ENCODE assay signal across 2 cellular contexts in the genomic region with DNA sequence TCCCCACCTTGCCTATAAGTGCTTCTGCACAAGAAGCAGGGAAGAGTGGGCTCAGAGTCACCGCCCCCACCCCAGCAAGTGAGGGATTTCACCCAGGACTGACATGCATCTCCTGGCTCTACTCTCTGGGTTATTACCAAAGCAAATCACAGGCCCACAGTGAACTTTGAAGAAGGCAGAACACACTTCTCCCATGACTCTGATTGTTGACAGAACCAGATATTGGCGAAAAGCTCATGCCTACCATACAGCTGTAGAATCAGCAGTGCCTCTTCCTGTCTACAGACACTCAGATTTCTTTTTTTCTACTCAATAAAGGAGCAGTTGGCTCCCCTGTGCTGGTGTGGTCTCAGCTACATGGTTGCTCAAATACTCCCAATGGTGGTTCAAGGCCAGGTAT.
TF ChIP-seq lines count a peak whose summit lies in the region.

No MANE protein-coding gene starts in this region.

TF ChIP-seq in SK-N-SH, 30 proteins besides CTCF, POLR2A, EP300 and RAD21 (continued from another document):
- TF ChIP-seq, protein P1, sequence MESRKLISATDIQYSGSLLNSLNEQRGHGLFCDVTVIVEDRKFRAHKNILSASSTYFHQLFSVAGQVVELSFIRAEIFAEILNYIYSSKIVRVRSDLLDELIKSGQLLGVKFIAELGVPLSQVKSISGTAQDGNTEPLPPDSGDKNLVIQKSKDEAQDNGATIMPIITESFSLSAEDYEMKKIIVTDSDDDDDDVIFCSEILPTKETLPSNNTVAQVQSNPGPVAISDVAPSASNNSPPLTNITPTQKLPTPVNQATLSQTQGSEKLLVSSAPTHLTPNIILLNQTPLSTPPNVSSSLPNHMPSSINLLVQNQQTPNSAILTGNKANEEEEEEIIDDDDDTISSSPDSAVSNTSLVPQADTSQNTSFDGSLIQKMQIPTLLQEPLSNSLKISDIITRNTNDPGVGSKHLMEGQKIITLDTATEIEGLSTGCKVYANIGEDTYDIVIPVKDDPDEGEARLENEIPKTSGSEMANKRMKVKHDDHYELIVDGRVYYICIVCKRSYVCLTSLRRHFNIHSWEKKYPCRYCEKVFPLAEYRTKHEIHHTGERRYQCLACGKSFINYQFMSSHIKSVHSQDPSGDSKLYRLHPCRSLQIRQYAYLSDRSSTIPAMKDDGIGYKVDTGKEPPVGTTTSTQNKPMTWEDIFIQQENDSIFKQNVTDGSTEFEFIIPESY (IDR thresholded peaks at IDR 0.05; ENCODE audit: borderline replicate concordance, low read depth): no peak
- TF ChIP-seq JUND (IDR thresholded peaks at IDR 0.05): no peak
- no peak for TF ChIP-seq RCOR1 (IDR thresholded peaks at IDR 0.05; ENCODE audit: low read length)
- TF ChIP-seq FOXM1 (IDR thresholded peaks at IDR 0.05; ENCODE audit: low read depth): no peak
- TF ChIP-seq SMC3 (IDR thresholded peaks at IDR 0.05; ENCODE audit: low read depth, low read length): no peak
- no peak for TF ChIP-seq YY1 (IDR thresholded peaks at IDR 0.05; ENCODE audit: low read depth)
- TF ChIP-seq CHD2 (IDR thresholded peaks at IDR 0.05; ENCODE audit: low read length, partially characterized antibody): no peak
- no peak for TF ChIP-seq TAF1 (IDR thresholded peaks at IDR 0.05; ENCODE audit: borderline replicate concordance, low read depth, low read length)
- TF ChIP-seq, protein P2, sequence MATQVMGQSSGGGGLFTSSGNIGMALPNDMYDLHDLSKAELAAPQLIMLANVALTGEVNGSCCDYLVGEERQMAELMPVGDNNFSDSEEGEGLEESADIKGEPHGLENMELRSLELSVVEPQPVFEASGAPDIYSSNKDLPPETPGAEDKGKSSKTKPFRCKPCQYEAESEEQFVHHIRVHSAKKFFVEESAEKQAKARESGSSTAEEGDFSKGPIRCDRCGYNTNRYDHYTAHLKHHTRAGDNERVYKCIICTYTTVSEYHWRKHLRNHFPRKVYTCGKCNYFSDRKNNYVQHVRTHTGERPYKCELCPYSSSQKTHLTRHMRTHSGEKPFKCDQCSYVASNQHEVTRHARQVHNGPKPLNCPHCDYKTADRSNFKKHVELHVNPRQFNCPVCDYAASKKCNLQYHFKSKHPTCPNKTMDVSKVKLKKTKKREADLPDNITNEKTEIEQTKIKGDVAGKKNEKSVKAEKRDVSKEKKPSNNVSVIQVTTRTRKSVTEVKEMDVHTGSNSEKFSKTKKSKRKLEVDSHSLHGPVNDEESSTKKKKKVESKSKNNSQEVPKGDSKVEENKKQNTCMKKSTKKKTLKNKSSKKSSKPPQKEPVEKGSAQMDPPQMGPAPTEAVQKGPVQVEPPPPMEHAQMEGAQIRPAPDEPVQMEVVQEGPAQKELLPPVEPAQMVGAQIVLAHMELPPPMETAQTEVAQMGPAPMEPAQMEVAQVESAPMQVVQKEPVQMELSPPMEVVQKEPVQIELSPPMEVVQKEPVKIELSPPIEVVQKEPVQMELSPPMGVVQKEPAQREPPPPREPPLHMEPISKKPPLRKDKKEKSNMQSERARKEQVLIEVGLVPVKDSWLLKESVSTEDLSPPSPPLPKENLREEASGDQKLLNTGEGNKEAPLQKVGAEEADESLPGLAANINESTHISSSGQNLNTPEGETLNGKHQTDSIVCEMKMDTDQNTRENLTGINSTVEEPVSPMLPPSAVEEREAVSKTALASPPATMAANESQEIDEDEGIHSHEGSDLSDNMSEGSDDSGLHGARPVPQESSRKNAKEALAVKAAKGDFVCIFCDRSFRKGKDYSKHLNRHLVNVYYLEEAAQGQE (IDR thresholded peaks at IDR 0.05; ENCODE audit: low read depth, low read length): no peak
- no peak for TF ChIP-seq RXRA (IDR thresholded peaks at IDR 0.05; ENCODE audit: borderline replicate concordance, low read depth)
- no peak for TF ChIP-seq POLR2AphosphoS5 (IDR thresholded peaks at IDR 0.05; ENCODE audit: low read depth, low read length)
- TF ChIP-seq GATA2 (CRISPR knock-in tag; IDR thresholded peaks at IDR 0.05): no peak
- TF ChIP-seq MXI1 (IDR thresholded peaks at IDR 0.05; ENCODE audit: low read depth, low read length): no peak

TF ChIP-seq in SK-N-SH treated with all-trans-retinoic acid at 6 μM for 48 hours, 23 proteins besides CTCF, POLR2A, EP300 and RAD21:
- TF ChIP-seq, protein P3, sequence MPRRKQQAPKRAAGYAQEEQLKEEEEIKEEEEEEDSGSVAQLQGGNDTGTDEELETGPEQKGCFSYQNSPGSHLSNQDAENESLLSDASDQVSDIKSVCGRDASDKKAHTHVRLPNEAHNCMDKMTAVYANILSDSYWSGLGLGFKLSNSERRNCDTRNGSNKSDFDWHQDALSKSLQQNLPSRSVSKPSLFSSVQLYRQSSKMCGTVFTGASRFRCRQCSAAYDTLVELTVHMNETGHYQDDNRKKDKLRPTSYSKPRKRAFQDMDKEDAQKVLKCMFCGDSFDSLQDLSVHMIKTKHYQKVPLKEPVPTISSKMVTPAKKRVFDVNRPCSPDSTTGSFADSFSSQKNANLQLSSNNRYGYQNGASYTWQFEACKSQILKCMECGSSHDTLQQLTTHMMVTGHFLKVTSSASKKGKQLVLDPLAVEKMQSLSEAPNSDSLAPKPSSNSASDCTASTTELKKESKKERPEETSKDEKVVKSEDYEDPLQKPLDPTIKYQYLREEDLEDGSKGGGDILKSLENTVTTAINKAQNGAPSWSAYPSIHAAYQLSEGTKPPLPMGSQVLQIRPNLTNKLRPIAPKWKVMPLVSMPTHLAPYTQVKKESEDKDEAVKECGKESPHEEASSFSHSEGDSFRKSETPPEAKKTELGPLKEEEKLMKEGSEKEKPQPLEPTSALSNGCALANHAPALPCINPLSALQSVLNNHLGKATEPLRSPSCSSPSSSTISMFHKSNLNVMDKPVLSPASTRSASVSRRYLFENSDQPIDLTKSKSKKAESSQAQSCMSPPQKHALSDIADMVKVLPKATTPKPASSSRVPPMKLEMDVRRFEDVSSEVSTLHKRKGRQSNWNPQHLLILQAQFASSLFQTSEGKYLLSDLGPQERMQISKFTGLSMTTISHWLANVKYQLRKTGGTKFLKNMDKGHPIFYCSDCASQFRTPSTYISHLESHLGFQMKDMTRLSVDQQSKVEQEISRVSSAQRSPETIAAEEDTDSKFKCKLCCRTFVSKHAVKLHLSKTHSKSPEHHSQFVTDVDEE (CRISPR knock-in tag; IDR thresholded peaks at IDR 0.05): no peak
- TF ChIP-seq TOX (CRISPR knock-in tag; IDR thresholded peaks at IDR 0.05; ENCODE audit: borderline replicate concordance) (no peak), ESRRG (CRISPR knock-in tag; IDR thresholded peaks at IDR 0.05) (no peak), RARB (CRISPR knock-in tag; IDR thresholded peaks at IDR 0.05) (no peak), ISL1 (CRISPR knock-in tag; IDR thresholded peaks at IDR 0.05) (no peak), GLIS3 (CRISPR knock-in tag; IDR thresholded peaks at IDR 0.05) (no peak), ZFP3 (CRISPR knock-in tag; IDR thresholded peaks at IDR 0.05) (no peak), CSDC2 (CRISPR knock-in tag; IDR thresholded peaks at IDR 0.05) (no peak), OSR1 (CRISPR knock-in tag; IDR thresholded peaks at IDR 0.05) (no peak), ZNF565 (CRISPR knock-in tag; conservative IDR thresholded peaks at IDR 0.05; ENCODE audit: low read depth) (no peak), ARNTL (CRISPR knock-in tag; IDR thresholded peaks at IDR 0.05; ENCODE audit: borderline replicate concordance, low read depth) (no peak), BACH2 (CRISPR knock-in tag; IDR thresholded peaks at IDR 0.05; ENCODE audit: borderline replicate concordance) (no peak)
- TF ChIP-seq, protein P4, sequence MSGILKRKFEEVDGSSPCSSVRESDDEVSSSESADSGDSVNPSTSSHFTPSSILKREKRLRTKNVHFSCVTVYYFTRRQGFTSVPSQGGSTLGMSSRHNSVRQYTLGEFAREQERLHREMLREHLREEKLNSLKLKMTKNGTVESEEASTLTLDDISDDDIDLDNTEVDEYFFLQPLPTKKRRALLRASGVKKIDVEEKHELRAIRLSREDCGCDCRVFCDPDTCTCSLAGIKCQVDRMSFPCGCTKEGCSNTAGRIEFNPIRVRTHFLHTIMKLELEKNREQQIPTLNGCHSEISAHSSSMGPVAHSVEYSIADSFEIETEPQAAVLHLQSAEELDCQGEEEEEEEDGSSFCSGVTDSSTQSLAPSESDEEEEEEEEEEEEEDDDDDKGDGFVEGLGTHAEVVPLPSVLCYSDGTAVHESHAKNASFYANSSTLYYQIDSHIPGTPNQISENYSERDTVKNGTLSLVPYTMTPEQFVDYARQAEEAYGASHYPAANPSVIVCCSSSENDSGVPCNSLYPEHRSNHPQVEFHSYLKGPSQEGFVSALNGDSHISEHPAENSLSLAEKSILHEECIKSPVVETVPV (CRISPR knock-in tag; IDR thresholded peaks at IDR 0.05): no peak
- TF ChIP-seq, protein P5, sequence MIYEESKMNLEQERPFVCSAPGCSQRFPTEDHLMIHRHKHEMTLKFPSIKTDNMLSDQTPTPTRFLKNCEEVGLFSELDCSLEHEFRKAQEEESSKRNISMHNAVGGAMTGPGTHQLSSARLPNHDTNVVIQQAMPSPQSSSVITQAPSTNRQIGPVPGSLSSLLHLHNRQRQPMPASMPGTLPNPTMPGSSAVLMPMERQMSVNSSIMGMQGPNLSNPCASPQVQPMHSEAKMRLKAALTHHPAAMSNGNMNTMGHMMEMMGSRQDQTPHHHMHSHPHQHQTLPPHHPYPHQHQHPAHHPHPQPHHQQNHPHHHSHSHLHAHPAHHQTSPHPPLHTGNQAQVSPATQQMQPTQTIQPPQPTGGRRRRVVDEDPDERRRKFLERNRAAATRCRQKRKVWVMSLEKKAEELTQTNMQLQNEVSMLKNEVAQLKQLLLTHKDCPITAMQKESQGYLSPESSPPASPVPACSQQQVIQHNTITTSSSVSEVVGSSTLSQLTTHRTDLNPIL (CRISPR knock-in tag; IDR thresholded peaks at IDR 0.05; ENCODE audit: low read depth): no peak
- TF ChIP-seq, protein P6, sequence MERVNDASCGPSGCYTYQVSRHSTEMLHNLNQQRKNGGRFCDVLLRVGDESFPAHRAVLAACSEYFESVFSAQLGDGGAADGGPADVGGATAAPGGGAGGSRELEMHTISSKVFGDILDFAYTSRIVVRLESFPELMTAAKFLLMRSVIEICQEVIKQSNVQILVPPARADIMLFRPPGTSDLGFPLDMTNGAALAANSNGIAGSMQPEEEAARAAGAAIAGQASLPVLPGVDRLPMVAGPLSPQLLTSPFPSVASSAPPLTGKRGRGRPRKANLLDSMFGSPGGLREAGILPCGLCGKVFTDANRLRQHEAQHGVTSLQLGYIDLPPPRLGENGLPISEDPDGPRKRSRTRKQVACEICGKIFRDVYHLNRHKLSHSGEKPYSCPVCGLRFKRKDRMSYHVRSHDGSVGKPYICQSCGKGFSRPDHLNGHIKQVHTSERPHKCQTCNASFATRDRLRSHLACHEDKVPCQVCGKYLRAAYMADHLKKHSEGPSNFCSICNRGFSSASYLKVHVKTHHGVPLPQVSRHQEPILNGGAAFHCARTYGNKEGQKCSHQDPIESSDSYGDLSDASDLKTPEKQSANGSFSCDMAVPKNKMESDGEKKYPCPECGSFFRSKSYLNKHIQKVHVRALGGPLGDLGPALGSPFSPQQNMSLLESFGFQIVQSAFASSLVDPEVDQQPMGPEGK (CRISPR knock-in tag; IDR thresholded peaks at IDR 0.05; ENCODE audit: borderline replicate concordance): no peak
TF ChIP-seq in SK-N-SH treated with all-trans-retinoic acid at 6 μM for 48 hours: peak in this region for 0.
